Comparison of ENCODE assay signal across 8 cellular contexts in the genomic region with DNA sequence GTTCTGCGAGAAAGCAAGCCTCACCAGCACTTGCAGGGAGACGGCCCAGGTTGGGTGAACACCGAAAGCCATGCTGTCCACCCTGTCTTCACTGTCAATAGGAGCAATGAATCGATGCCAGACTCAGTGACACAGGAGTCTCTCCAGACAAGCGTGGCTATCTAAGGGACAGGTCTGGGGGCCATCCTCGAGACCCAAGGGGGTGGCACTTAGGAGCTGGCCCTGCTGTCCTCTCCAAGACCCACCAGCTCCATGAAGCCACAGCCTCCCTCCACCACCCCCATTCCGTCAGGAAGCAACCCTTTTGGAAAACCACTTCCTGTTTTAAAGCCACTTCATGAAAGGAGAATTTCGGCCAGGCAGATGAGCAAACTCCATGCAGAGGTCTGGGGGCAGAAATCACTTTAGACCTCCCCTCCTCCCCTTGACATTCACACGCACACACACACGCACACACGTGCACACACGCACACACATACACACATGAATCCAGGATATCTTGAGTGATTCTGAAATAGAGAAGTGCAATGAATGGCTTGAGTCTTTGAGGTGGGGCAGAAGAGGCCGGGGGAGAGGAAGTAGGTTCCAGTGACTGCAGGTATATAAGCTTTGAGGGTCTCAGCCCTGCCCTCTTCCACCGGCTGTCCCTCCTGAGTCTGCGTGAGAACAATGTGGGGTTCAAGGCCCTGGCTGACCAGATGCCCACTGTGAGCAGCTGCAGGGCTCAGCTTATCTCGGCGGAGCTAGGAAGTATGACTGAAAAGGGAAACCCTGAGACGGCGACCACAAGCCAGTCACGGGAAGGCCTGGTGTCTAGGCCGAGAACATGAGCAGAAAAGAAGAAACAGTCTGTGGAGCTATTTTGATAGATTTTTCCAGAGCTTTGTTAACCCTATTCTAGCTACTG. TPM values are rescaled to one million over a fixed set of nuclear protein-coding genes. Genes with fewer than 3 reads are reported as not detected.
A peak's percentile ranks its signal among the peaks of the same experiment; 100 is the strongest.
DNase-seq lines count a peak whose midpoint lies in the region; ATAC-seq and TF ChIP-seq lines count a peak whose summit lies in the region.

No MANE protein-coding gene starts in this region.

- peak overlapping the region; percentile 74 for H3K27ac Mint-ChIP-seq in activated T-helper 17 cell treated with anti-CD3 and anti-CD28 coated beads, Interleukin-2, amount 50 U/mL, for 72 hours
- no peak overlapping the region for H3K27ac Mint-ChIP-seq in GM23338

- H3F3A ChIP-seq in GM23338 (replicated peaks; ENCODE audit: low read depth): no peaks in the 10 kb centered on the region

- peaks cover 22% of the 10 kb centered on the region for H3K4me1 Mint-ChIP-seq in activated T-helper 17 cell treated with anti-CD3 and anti-CD28 coated beads, Interleukin-2, amount 50 U/mL, for 72 hours
- peaks cover 18% of the 10 kb centered on the region for H3K4me1 Mint-ChIP-seq in GM23338

- H3K4me2 ChIP-seq in GM23338: no peak overlapping the region

- H3K9me3 ChIP-seq in left lung (no peaks in the 10 kb centered on the region), transverse colon (no peaks in the 10 kb centered on the region)

- no peaks in the 10 kb centered on the region for H3K27me3 Mint-ChIP-seq in activated T-helper 17 cell treated with anti-CD3 and anti-CD28 coated beads, Interleukin-2, amount 50 U/mL, for 72 hours
- no peaks in the 10 kb centered on the region for H3K27me3 Mint-ChIP-seq in GM23338 (ENCODE audit: insufficient read depth, low read depth, poor library complexity)

- H3K4me1 ChIP-seq in left lung: peaks cover 0 to 25% of the 10 kb centered on the region in 2 donors
- peaks cover 0 to 21% (median 0%) of the 10 kb centered on the region in 4 donors for H3K4me1 ChIP-seq in transverse colon
- peaks cover 5% of the 10 kb centered on the region for H3K4me1 ChIP-seq in GM23338 (ENCODE audit: insufficient read depth)

- in situ Hi-C loops in transverse colon (cut with MboI; ENCODE audit: low pct_ligation_motif_present in 1 of 4, low pct_unique_long_range_greater_than_20kb in 1 of 4, low sequenced_read_pairs in 3 of 4): no loop called here

- no peaks in the 10 kb centered on the region; the same call in 1 of the 2 replicates for H4K20me1 ChIP-seq in GM23338 (replicated peaks; ENCODE audit: insufficient read depth)

- H3K27me3 ChIP-seq in left lung (no peaks in the 10 kb centered on the region), transverse colon (no peaks in the 10 kb centered on the region), GM23338 (ENCODE audit: insufficient read depth) (no peaks in the 10 kb centered on the region)

- WGBS in transverse colon (ENCODE audit: low coverage in 1 of 2), 2 donors: 64 to 92% methylated on average over 2 to 21 of the region's 21 CpGs

- TF ChIP-seq CTCF in left lung (IDR thresholded peaks at IDR 0.05) (no peak), transverse colon (IDR thresholded peaks at IDR 0.05) (no peak), GM23338 (conservative IDR thresholded peaks at IDR 0.05; ENCODE audit: low read depth in 2 of 2) (no peak)

- peaks cover 0 to 12% of the 10 kb centered on the region in 2 donors for H3K36me3 ChIP-seq in left lung
- H3K36me3 ChIP-seq in transverse colon: no peaks in the 10 kb centered on the region
- no peaks in the 10 kb centered on the region for H3K36me3 ChIP-seq in GM23338 (ENCODE audit: insufficient read depth)

- H3K9me3 Mint-ChIP-seq in activated T-helper 17 cell treated with anti-CD3 and anti-CD28 coated beads, Interleukin-2, amount 50 U/mL, for 72 hours: no peaks in the 10 kb centered on the region
- no peaks in the 10 kb centered on the region for H3K9me3 Mint-ChIP-seq in GM23338

- DNase-seq in NOMO-1 (lab: John Stamatoyannopoulos, UW; ENCODE audit: unreplicated experiment in 2 of 2): peak; percentile 80 to 81
- peak in 1 of 2 donors; percentile 65 for DNase-seq in left lung
- DNase-seq in transverse colon: peak; percentile 59
- no peak for DNase-seq in GM23338 (ENCODE audit: low spot score)
- DNase-seq in NCI-H345 treated with DMSO at 0.1 percent for 48 hours (lab: John Stamatoyannopoulos, UW; ENCODE audit: unreplicated experiment): no peak

- no peaks in the 10 kb centered on the region for H3K9me2 ChIP-seq in GM23338 (ENCODE audit: insufficient read depth)

- H3K4me3 ChIP-seq in left lung (no peak overlapping the region), transverse colon (no peak overlapping the region), GM23338 (no peak overlapping the region)

- peaks cover 88% of the 10 kb centered on the region for H3K36me3 Mint-ChIP-seq in activated T-helper 17 cell treated with anti-CD3 and anti-CD28 coated beads, Interleukin-2, amount 50 U/mL, for 72 hours (ENCODE audit: low read depth)
- H3K36me3 Mint-ChIP-seq in GM23338 (ENCODE audit: low read depth): no peaks in the 10 kb centered on the region

- ATAC-seq in GM18498 (IDR thresholded peaks at IDR 0.05; ENCODE audit: unreplicated experiment) (peak; percentile 62), HG02610 (IDR thresholded peaks at IDR 0.05; ENCODE audit: unreplicated experiment) (peak; percentile 56), left lung (peak; percentile 63), GM23338 (no peak)
- peak; percentile 79 for ATAC-seq in activated T-helper 17 cell treated with anti-CD3 and anti-CD28 coated beads, Interleukin-2, amount 50 U/mL, for 72 hours (replicated peaks)

- H2AFZ ChIP-seq in GM23338: no peak overlapping the region

- TF ChIP-seq POLR2A in transverse colon (IDR thresholded peaks at IDR 0.05): no peak

- no peaks in the 10 kb centered on the region for H3K79me2 ChIP-seq in GM23338 (replicated peaks; ENCODE audit: insufficient read depth)

- intact Hi-C loops in left lung (cut with DNase I) (no loop called here), transverse colon (cut with DNase I; ENCODE audit: low total_unique reads) (no loop called here)

- peak overlapping the region; percentile 60 to 70 for H3K27ac ChIP-seq in left lung
- peak overlapping the region; percentile 64 to 74 (median 66) for H3K27ac ChIP-seq in transverse colon
- H3K27ac ChIP-seq in GM23338 (ENCODE audit: low read depth): no peak overlapping the region

- H3K4me3 Mint-ChIP-seq in activated T-helper 17 cell treated with anti-CD3 and anti-CD28 coated beads, Interleukin-2, amount 50 U/mL, for 72 hours: peak overlapping the region; percentile 73
- H3K4me3 Mint-ChIP-seq in GM23338: no peak overlapping the region

- no peak for TF ChIP-seq EP300 in transverse colon (IDR thresholded peaks at IDR 0.05; ENCODE audit: low read depth)

TF ChIP-seq in GM23338, 12 proteins besides CTCF, POLR2A, EP300 and RAD21 (continues in another document):
- TF ChIP-seq NANOG (IDR thresholded peaks at IDR 0.05; ENCODE audit: borderline replicate concordance) (no peak), JUNB (IDR thresholded peaks at IDR 0.05; ENCODE audit: unreplicated experiment) (no peak), ZNF331 (CRISPR knock-in tag; IDR thresholded peaks at IDR 0.05; ENCODE audit: low read depth) (no peak), ZNF114 (CRISPR knock-in tag; IDR thresholded peaks at IDR 0.05) (no peak), STAT1 (IDR thresholded peaks at IDR 0.05; ENCODE audit: unreplicated experiment) (no peak), CREB1 (CRISPR knock-in tag; IDR thresholded peaks at IDR 0.05; ENCODE audit: low read depth) (no peak), POLR2AphosphoS5 (IDR thresholded peaks at IDR 0.05; ENCODE audit: low read depth) (no peak), EZH2 (IDR thresholded peaks at IDR 0.05; ENCODE audit: low read depth, unreplicated experiment) (no peak), EZH2phosphoT487 (IDR thresholded peaks at IDR 0.05; ENCODE audit: unreplicated experiment) (no peak)
- TF ChIP-seq, protein P1, sequence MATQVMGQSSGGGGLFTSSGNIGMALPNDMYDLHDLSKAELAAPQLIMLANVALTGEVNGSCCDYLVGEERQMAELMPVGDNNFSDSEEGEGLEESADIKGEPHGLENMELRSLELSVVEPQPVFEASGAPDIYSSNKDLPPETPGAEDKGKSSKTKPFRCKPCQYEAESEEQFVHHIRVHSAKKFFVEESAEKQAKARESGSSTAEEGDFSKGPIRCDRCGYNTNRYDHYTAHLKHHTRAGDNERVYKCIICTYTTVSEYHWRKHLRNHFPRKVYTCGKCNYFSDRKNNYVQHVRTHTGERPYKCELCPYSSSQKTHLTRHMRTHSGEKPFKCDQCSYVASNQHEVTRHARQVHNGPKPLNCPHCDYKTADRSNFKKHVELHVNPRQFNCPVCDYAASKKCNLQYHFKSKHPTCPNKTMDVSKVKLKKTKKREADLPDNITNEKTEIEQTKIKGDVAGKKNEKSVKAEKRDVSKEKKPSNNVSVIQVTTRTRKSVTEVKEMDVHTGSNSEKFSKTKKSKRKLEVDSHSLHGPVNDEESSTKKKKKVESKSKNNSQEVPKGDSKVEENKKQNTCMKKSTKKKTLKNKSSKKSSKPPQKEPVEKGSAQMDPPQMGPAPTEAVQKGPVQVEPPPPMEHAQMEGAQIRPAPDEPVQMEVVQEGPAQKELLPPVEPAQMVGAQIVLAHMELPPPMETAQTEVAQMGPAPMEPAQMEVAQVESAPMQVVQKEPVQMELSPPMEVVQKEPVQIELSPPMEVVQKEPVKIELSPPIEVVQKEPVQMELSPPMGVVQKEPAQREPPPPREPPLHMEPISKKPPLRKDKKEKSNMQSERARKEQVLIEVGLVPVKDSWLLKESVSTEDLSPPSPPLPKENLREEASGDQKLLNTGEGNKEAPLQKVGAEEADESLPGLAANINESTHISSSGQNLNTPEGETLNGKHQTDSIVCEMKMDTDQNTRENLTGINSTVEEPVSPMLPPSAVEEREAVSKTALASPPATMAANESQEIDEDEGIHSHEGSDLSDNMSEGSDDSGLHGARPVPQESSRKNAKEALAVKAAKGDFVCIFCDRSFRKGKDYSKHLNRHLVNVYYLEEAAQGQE (IDR thresholded peaks at IDR 0.05; ENCODE audit: unreplicated experiment): no peak

RNA-seq across cellular contexts. Expression of a gene that starts 25.0 kb away (rescaled TPM):
- total RNA-seq in activated T-helper 17 cell treated with anti-CD3 and anti-CD28 coated beads, Interleukin-2, amount 50 U/mL, for 72 hours: 10 to 100 TPM; 85.2 to 87.7 TPM
- 10 to 100 TPM; 23.3 to 26.7 TPM for total RNA-seq in left lung
- 10 to 100 TPM; 26.3 to 47.1 (median 38.8) TPM for total RNA-seq in transverse colon
- 16.8 and 18.4 TPM in 2 replicates for total RNA-seq in GM23338 (2014; rRNA removed; shearing (Covaris generic))
- 26.8 and 27.5 TPM in 2 replicates for polyA plus RNA-seq in GM23338 (2016; fragmentation: Nextera tagmentation; extraction: Ambion mirVana)

Comparison
In these comparisons a context has a peak if more than half of its experiments do, and no peak if none do; other contexts are left out.
1. DNase-seq: peak in NOMO-1 (2 of 2) and transverse colon (single experiment); none in GM23338 (single experiment) and NCI-H345 treated with DMSO at 0.1 percent for 48 hours (single experiment).